33 cellular contexts compared by ENCODE assay signal in the genomic region with DNA sequence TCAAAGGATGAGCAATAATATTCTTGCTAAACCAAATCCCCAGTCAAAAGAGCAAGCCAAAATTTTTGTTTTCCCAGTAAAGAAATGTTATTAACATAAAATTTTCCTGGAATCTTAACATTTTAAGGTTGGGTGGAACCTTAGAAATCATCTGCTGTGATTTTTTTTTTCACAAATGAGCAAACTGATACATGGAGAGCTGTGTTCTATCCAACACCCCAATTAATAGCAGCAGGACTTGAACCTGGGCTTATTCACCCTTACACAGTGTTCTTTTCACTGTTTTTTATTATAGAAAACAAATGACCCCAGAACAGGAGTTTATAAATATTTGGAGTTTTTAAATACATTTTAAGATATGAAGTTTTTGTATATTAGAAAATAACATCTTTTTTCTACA.
DNase-seq lines count a peak whose midpoint lies in the region; ATAC-seq and TF ChIP-seq lines count a peak whose summit lies in the region.
"Had no signal": no experiment of that assay in that cellular context is flagged by ENCODE, and none has a peak within 500 bp of the region (broad histone marks: within the 10 kb centered on the region; RNA-seq: fewer than 3 reads in every experiment).

No MANE protein-coding gene starts in this region.

- H3K9me2 ChIP-seq in GM23248 (ENCODE audit: insufficient read depth) = no peaks in the 10 kb centered on the region

- H3K27ac ChIP-seq in VCaP = peak overlapping the region; percentile 60
- no peak overlapping the region for H3K27ac ChIP-seq in gastroesophageal sphincter
- H3K27ac ChIP-seq in WERI-Rb-1 = no peak overlapping the region
- no peak overlapping the region for H3K27ac ChIP-seq in GM23248
- H3K27ac ChIP-seq: 22Rv1; A549; BLaER1; BLaER1 treated with 17β-estradiol and CSF1 and Interleukin-3, amounts not matched to agents 10 nM and 100 nM; C4-2B had no signal

- intact Hi-C loops in sciatic nerve (cut with DNase I) = no loop called here

- H3K4me1 ChIP-seq in gastroesophageal sphincter = no peaks in the 10 kb centered on the region
- H3K4me1 ChIP-seq in GM23248 (ENCODE audit: insufficient read depth) = no peaks in the 10 kb centered on the region
- H3K4me1 ChIP-seq: A549; BE2C; BLaER1; BLaER1 treated with 17β-estradiol and CSF1 and Interleukin-3, amounts not matched to agents 10 nM and 100 nM; Caco-2 had no signal

- H3K27me3 ChIP-seq in gastroesophageal sphincter = no peaks in the 10 kb centered on the region
- H3K27me3 ChIP-seq in WERI-Rb-1 (ENCODE audit: insufficient read depth, low read depth, severe bottlenecking) = no peaks in the 10 kb centered on the region
- H3K27me3 ChIP-seq in GM23248 (replicated peaks; ENCODE audit: insufficient read depth) = no peaks in the 10 kb centered on the region
- H3K27me3 ChIP-seq: BE2C; BLaER1; BLaER1 treated with 17β-estradiol and CSF1 and Interleukin-3, amounts not matched to agents 10 nM and 100 nM had no signal

- no peak overlapping the region for H3K4me2 ChIP-seq in GM23248 (ENCODE audit: unreplicated experiment)
- H3K4me2 ChIP-seq: A549; BLaER1; BLaER1 treated with 17β-estradiol and CSF1 and Interleukin-3, amounts not matched to agents 10 nM and 100 nM had no signal

- no peaks in the 10 kb centered on the region for H3K36me3 ChIP-seq in gastroesophageal sphincter
- H3K36me3 ChIP-seq in WERI-Rb-1 = no peaks in the 10 kb centered on the region
- H3K36me3 ChIP-seq in GM23248 (ENCODE audit: low read depth) = no peaks in the 10 kb centered on the region
- H3K36me3 ChIP-seq: BE2C; BLaER1; BLaER1 treated with 17β-estradiol and CSF1 and Interleukin-3, amounts not matched to agents 10 nM and 100 nM had no signal

- no peak overlapping the region for H3K4me3 ChIP-seq in gastroesophageal sphincter
- H3K4me3 ChIP-seq in WERI-Rb-1 (ENCODE audit: low read depth, low read length) = no peak overlapping the region
- H3K4me3 ChIP-seq in GM23248 = no peak overlapping the region
- H3K4me3 ChIP-seq: A549; BLaER1; BLaER1 treated with 17β-estradiol and CSF1 and Interleukin-3, amounts not matched to agents 10 nM and 100 nM had no signal

- DNase-seq in omental fat pad (ENCODE audit: low spot score) = no peak
- DNase-seq in sciatic nerve (ENCODE audit: low spot score) = no peak
- no peak for DNase-seq in WERI-Rb-1
- no peak for DNase-seq in GM23248
- DNase-seq: 8988T; ACHN; AML-193; BE2C; C1 segment of cervical spinal cord; Caco-2; Calu3; CD4-positive, alpha-beta memory T cell; CD4-positive, alpha-beta T cell; CD4-positive, CD25-positive, alpha-beta regulatory T cell; CD8-positive, alpha-beta memory T cell; CD8-positive, alpha-beta T cell; COR-L47; DMS 273 treated with DMSO at 0.1 percent for 48 hours; DMS153; DMS53; DMS79; DMS79 treated with DMSO at 0.1 percent for 48 hours; DND-41; EL had no signal

- H3K9me3 ChIP-seq in gastroesophageal sphincter = peaks cover 0 to 32% (median 0%) of the 10 kb centered on the region in 3 donors
- H3K9me3 ChIP-seq in WERI-Rb-1 (ENCODE audit: severe bottlenecking) = peaks cover 11% of the 10 kb centered on the region
- H3K9me3 ChIP-seq in GM23248 (ENCODE audit: low read depth) = no peaks in the 10 kb centered on the region
- H3K9me3 ChIP-seq: BE2C had no signal

- no peak for TF ChIP-seq POLR2A in gastroesophageal sphincter (IDR thresholded peaks at IDR 0.05)

- H3K9ac ChIP-seq in GM23248 = no peak overlapping the region
- H3K9ac ChIP-seq: BLaER1; BLaER1 treated with 17β-estradiol and CSF1 and Interleukin-3, amounts not matched to agents 10 nM and 100 nM had no signal

- H2AFZ ChIP-seq in GM23248 = no peak overlapping the region

- ATAC-seq in gastroesophageal sphincter = peak; percentile 61
- peak; percentile 39 for ATAC-seq in omental fat pad (ENCODE audit: low FRiP score)
- ATAC-seq in sciatic nerve = peak; percentile 63
- ATAC-seq in HG02642 (IDR thresholded peaks at IDR 0.05; ENCODE audit: poor library complexity, unreplicated experiment) = no peak
- ATAC-seq in HG02763 (IDR thresholded peaks at IDR 0.05; ENCODE audit: unreplicated experiment) = no peak
- ATAC-seq: A549; CD8-positive, alpha-beta T cell had no signal

- TF ChIP-seq CTCF in VCaP (conservative IDR thresholded peaks at IDR 0.05) (no peak), gastroesophageal sphincter (IDR thresholded peaks at IDR 0.05) (no peak), omental fat pad (IDR thresholded peaks at IDR 0.05) (no peak), WERI-Rb-1 (IDR thresholded peaks at IDR 0.05; ENCODE audit: low read depth, low read length) (no peak)

- H3K79me2 ChIP-seq in GM23248 (ENCODE audit: insufficient read depth) = no peaks in the 10 kb centered on the region

- peaks cover 5% of the 10 kb centered on the region; the same call in 1 of the 2 replicates for H3F3A ChIP-seq in GM23248 (ENCODE audit: insufficient read depth)

- no peak for TF ChIP-seq EP300 in gastroesophageal sphincter (IDR thresholded peaks at IDR 0.05)

- in situ Hi-C loops in GM23248 (cut with MboI) = no loop called here

- no peaks in the 10 kb centered on the region for H4K20me1 ChIP-seq in GM23248 (ENCODE audit: insufficient read depth)
- H4K20me1 ChIP-seq: BLaER1; BLaER1 treated with 17β-estradiol and CSF1 and Interleukin-3, amounts not matched to agents 10 nM and 100 nM had no signal

Comparison
In these comparisons a context has a peak if more than half of its experiments do, and no peak if none do; other contexts are left out.
1. ATAC-seq: peak in gastroesophageal sphincter (single experiment), omental fat pad (single experiment) and sciatic nerve (single experiment); none in HG02642 (single experiment) and HG02763 (single experiment).